9 cellular contexts compared by ENCODE assay signal in genomic region chr1:59043796-59044195, GRCh38.
A peak's percentile ranks its signal among the peaks of the same experiment; 100 is the strongest.
DNase-seq lines count a peak whose midpoint lies in the region; ATAC-seq and TF ChIP-seq lines count a peak whose summit lies in the region.
"Had no signal": no experiment of that assay in that cellular context is flagged by ENCODE, and none has a peak within 500 bp of the region (broad histone marks: within the 10 kb centered on the region; RNA-seq: fewer than 3 reads in every experiment).

No MANE protein-coding gene starts in this region.

- H3K9ac ChIP-seq in mammary epithelial cell (ENCODE audit: insufficient read depth, low read length), result no peak overlapping the region

- peak overlapping the region; percentile 8 for H3K27ac ChIP-seq in mammary epithelial cell (ENCODE audit: insufficient read depth, low read depth, low read length)
- peak overlapping the region; percentile 49 to 70 (median 60) for H3K27ac ChIP-seq in transverse colon

- ATAC-seq in HG03521 (IDR thresholded peaks at IDR 0.05; ENCODE audit: unreplicated experiment), result no peak

- dilution Hi-C loops in mammary epithelial cell (cut with HindIII; ENCODE audit: low sequenced_read_pairs), result no loop called here

- intact Hi-C loops in mammary epithelial cell (cut with micrococcal nuclease), result loop anchor here (5.0 to 10.0 kb wide), 4 partner anchors 99 to 711 kb away; no protein-coding TSS in a partner anchor
- intact Hi-C loops in lower leg skin (cut with DNase I; ENCODE audit: low total_unique reads), result no loop called here
- intact Hi-C loops in transverse colon (cut with DNase I; ENCODE audit: low total_unique reads), result no loop called here

- 8% methylated on average over 4 of the region's 4 CpGs for WGBS in mammary epithelial cell (ENCODE audit: low coverage, missing lambda C conversion rate)
- WGBS in lower leg skin, 2 donors, result 25 to 30% methylated on average over 4 of the region's 4 CpGs
- WGBS in transverse colon (ENCODE audit: low coverage in 1 of 2), 2 donors, result 27 to 38% methylated on average over 3 to 4 of the region's 4 CpGs

- no peak overlapping the region for H3K4me3 ChIP-seq in mammary epithelial cell (replicated peaks in 1 of 3; ENCODE audit: insufficient read depth in 1 of 3, low read depth in 2 of 3, low read length in 3 of 3)
- H3K4me3 ChIP-seq in lower leg skin (ENCODE audit: low read depth, poor library complexity, severe bottlenecking), result no peak overlapping the region
- no peak overlapping the region for H3K4me3 ChIP-seq in transverse colon

- H4K20me1 ChIP-seq in mammary epithelial cell (ENCODE audit: insufficient read depth, low read length), result no peaks in the 10 kb centered on the region

- BruUV-seq in mammary epithelial cell (replicated peaks; lab: Mats Ljungman, UMichigan), result no TSS peak

- peak overlapping the region; percentile 1 for H3K4me2 ChIP-seq in mammary epithelial cell (ENCODE audit: insufficient read depth, low read depth, low read length)

- DNase-seq in HuH-7 (ENCODE audit: low spot score) (peak; percentile 42), mammary epithelial cell (peak; percentile 80), lower leg skin (ENCODE audit: low spot score in 2 of 2) (peak; percentile 52 to 92), transverse colon (peak; percentile 69), NCI-H82 treated with DMSO at 0.1 percent for 48 hours (lab: John Stamatoyannopoulos, UW; ENCODE audit: unreplicated experiment) (no peak), SHP77 treated with DMSO at 0.1 percent for 48 hours (lab: John Stamatoyannopoulos, UW) (no peak)
- DNase-seq in activated CD4-positive, alpha-beta T cell treated with anti-CD3 and anti-CD28 coated beads, Interleukin-2, amount 50 U/mL, for 1 hour, result no peak
- DNase-seq: NCI-H1417 treated with DMSO at 0.1 percent for 48 hours had no signal

- no peak for TF ChIP-seq EP300 in transverse colon (IDR thresholded peaks at IDR 0.05; ENCODE audit: low read depth)

- no peaks in the 10 kb centered on the region for H3K79me2 ChIP-seq in mammary epithelial cell (ENCODE audit: insufficient read depth, low read length)

- TF ChIP-seq CTCF in mammary epithelial cell (conservative IDR thresholded peaks at IDR 0.05 in 1 of 2, IDR thresholded peaks at IDR 0.05 in 1 of 2; ENCODE audit: extremely low read depth in 1 of 2, insufficient read depth in 1 of 2, low read depth in 1 of 2, low read length in 2 of 2), result no peak
- no peak for TF ChIP-seq CTCF in lower leg skin (IDR thresholded peaks at IDR 0.05)
- TF ChIP-seq CTCF in transverse colon (IDR thresholded peaks at IDR 0.05), result no peak

- H3K4me1 ChIP-seq in mammary epithelial cell (ENCODE audit: insufficient read depth, low read length), result peaks cover 20% of the 10 kb centered on the region
- peaks cover 0 to 35% (median 27%) of the 10 kb centered on the region in 4 donors for H3K4me1 ChIP-seq in transverse colon

- CTCF ChIA-PET in mammary epithelial cell (lab: Charles Lee; ENCODE audit: low non-redundant PET), result no interaction called here

- H3K27me3 ChIP-seq in mammary epithelial cell (ENCODE audit: insufficient read depth, low read length) (no peaks in the 10 kb centered on the region), transverse colon (no peaks in the 10 kb centered on the region)

- H3K36me3 ChIP-seq in mammary epithelial cell (ENCODE audit: insufficient read depth, low read length) (no peaks in the 10 kb centered on the region), transverse colon (no peaks in the 10 kb centered on the region)

- peak overlapping the region; percentile 64 for H2AFZ ChIP-seq in mammary epithelial cell (ENCODE audit: low read depth, low read length)

- H3K9me3 ChIP-seq in mammary epithelial cell (replicated peaks; ENCODE audit: insufficient read depth, low read length) (no peaks in the 10 kb centered on the region), transverse colon (no peaks in the 10 kb centered on the region)

- in situ Hi-C loops in mammary epithelial cell (cut with MboI; ENCODE audit: low sequenced_read_pairs in 2 of 2) (no loop called here), transverse colon (cut with MboI; ENCODE audit: low pct_ligation_motif_present in 1 of 4, low pct_unique_long_range_greater_than_20kb in 1 of 4, low sequenced_read_pairs in 3 of 4) (no loop called here)

- TF ChIP-seq POLR2A in lower leg skin (IDR thresholded peaks at IDR 0.05) (no peak), transverse colon (IDR thresholded peaks at IDR 0.05) (no peak)

Comparison
In these comparisons a context has a peak if more than half of its experiments do, and no peak if none do; other contexts are left out.
1. DNase-seq: peak in HuH-7 (single experiment), mammary epithelial cell (single experiment), lower leg skin (2 of 2) and transverse colon (single experiment); none in activated CD4-positive, alpha-beta T cell treated with anti-CD3 and anti-CD28 coated beads, Interleukin-2, amount 50 U/mL, for 1 hour (single experiment), NCI-H82 treated with DMSO at 0.1 percent for 48 hours (single experiment) and SHP77 treated with DMSO at 0.1 percent for 48 hours (single experiment).